1 cellular context compared by ENCODE assay signal in the genomic region with DNA sequence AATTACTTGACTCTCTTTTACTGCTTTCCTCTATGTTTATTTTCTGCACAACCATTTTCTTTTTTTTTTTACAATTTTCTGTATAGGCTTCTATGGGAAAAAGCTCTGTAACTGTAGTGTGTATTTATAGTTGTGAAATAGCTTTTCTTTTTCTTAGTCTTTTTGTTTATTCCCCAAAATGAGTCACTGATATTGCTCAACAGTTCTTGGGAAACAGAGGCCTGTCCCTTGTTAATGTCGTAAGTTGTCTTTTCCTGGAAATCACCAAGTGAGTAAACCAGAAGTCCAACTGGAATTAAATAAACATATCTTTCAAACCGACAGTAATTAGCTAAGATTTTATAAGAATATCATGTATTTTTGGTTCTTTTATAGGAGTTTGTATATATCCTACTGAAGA.
TF ChIP-seq lines count a peak whose summit lies in the region.

No MANE protein-coding gene starts in this region.

TF ChIP-seq in GM23338, 12 proteins besides CTCF, POLR2A, EP300 and RAD21 (continued from another document):
- TF ChIP-seq, protein P1, sequence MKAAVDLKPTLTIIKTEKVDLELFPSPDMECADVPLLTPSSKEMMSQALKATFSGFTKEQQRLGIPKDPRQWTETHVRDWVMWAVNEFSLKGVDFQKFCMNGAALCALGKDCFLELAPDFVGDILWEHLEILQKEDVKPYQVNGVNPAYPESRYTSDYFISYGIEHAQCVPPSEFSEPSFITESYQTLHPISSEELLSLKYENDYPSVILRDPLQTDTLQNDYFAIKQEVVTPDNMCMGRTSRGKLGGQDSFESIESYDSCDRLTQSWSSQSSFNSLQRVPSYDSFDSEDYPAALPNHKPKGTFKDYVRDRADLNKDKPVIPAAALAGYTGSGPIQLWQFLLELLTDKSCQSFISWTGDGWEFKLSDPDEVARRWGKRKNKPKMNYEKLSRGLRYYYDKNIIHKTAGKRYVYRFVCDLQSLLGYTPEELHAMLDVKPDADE (IDR thresholded peaks at IDR 0.05), result no peak
- TF ChIP-seq NANOG (IDR thresholded peaks at IDR 0.05; ENCODE audit: borderline replicate concordance) (no peak), EZH2phosphoT487 (IDR thresholded peaks at IDR 0.05; ENCODE audit: unreplicated experiment) (no peak)
